In genomic region chr3:168714609-168715240, GRCh38 we compare ENCODE assay signal across 13 cellular contexts.
A peak's percentile ranks its signal among the peaks of the same experiment; 100 is the strongest.
DNase-seq lines count a peak whose midpoint lies in the region; ATAC-seq lines count a peak whose summit lies in the region.
"Had no signal": no experiment of that assay in that cellular context is flagged by ENCODE, and none has a peak within 500 bp of the region (broad histone marks: within the 10 kb centered on the region; RNA-seq: fewer than 3 reads in every experiment).

No MANE protein-coding gene starts in this region.

- H3K4me1 Mint-ChIP-seq in T-cell: no peaks in the 10 kb centered on the region

- CTCF ChIA-PET in T-cell (lab: Charles Lee): no interaction called here

- ATAC-seq in GM18873 (IDR thresholded peaks at IDR 0.05; ENCODE audit: low FRiP score, unreplicated experiment): peak; percentile 90
- peak; percentile 97 for ATAC-seq in GM21529 (IDR thresholded peaks at IDR 0.05; ENCODE audit: unreplicated experiment)
- ATAC-seq in HG03064 (IDR thresholded peaks at IDR 0.05; ENCODE audit: low read depth, unreplicated experiment): peak; percentile 98
- ATAC-seq in T-cell (replicated peaks in 1 of 4): no peak
- ATAC-seq: lower lobe of right lung; stimulated activated naive CD8-positive, alpha-beta T cell treated with anti-CD3 and anti-CD28 coated beads, Interleukin-15, amount 100 ng/mL, for 72 hours had no signal

- POLR2A ChIA-PET in T-cell (lab: Charles Lee): no interaction called here

- H3K4me3 Mint-ChIP-seq in T-cell: no peak overlapping the region
- H3K4me3 Mint-ChIP-seq: CD4-positive, alpha-beta T cell; stimulated activated naive CD8-positive, alpha-beta T cell treated with anti-CD3 and anti-CD28 coated beads, Interleukin-15, amount 100 ng/mL, for 72 hours had no signal

- H3K36me3 Mint-ChIP-seq in T-cell: no peaks in the 10 kb centered on the region

- H3K9me3 Mint-ChIP-seq in T-cell: peaks cover 0 to 13% (median 5%) of the 10 kb centered on the region in 3 donors
- H3K9me3 Mint-ChIP-seq: stimulated activated naive CD8-positive, alpha-beta T cell treated with anti-CD3 and anti-CD28 coated beads, Interleukin-15, amount 100 ng/mL, for 72 hours had no signal

- no peaks in the 10 kb centered on the region for H3K27me3 Mint-ChIP-seq in T-cell
- H3K27me3 Mint-ChIP-seq: CD4-positive, alpha-beta T cell; stimulated activated naive CD8-positive, alpha-beta T cell treated with anti-CD3 and anti-CD28 coated beads, Interleukin-15, amount 100 ng/mL, for 72 hours had no signal

- no peak overlapping the region for H3K27ac Mint-ChIP-seq in T-cell
- H3K27ac Mint-ChIP-seq: CD4-positive, alpha-beta T cell; stimulated activated naive CD8-positive, alpha-beta T cell treated with anti-CD3 and anti-CD28 coated beads, Interleukin-15, amount 100 ng/mL, for 72 hours had no signal

- peak; percentile 60 for DNase-seq in RPMI8226
- DNase-seq in T-cell: no peak
- DNase-seq in Ammon's horn (ENCODE audit: low spot score): no peak
- DNase-seq in stimulated activated CD4-positive, alpha-beta T cell treated with anti-CD3 and anti-CD28 coated beads, Interleukin-4, amount 100 ng/mL, for 24 hours: no peak
- DNase-seq in activated T-cell treated with anti-CD3 and anti-CD28 coated beads, Interleukin-2, amount 50 U/mL, for 1 hour: no peak
- DNase-seq: CD4-positive, alpha-beta T cell; lower lobe of right lung; NCI-H1092 treated with DMSO at 0.1 percent for 48 hours; stimulated activated CD4-positive, alpha-beta T cell treated with anti-CD3 and anti-CD28 coated beads, Interleukin-1b, Interleukin-23, amount 100 ng/mL, for 48 hours; stimulated activated naive CD8-positive, alpha-beta T cell treated with anti-CD3 and anti-CD28 coated beads, Interleukin-15, amount 100 ng/mL, for 72 hours had no signal

Comparison
In these comparisons a context has a peak if more than half of its experiments do, and no peak if none do; other contexts are left out.
1. ATAC-seq: peak in GM18873 (single experiment), GM21529 (single experiment) and HG03064 (single experiment); none in T-cell (0 of 4).